ENCODE assay signal across 8 cellular contexts in genomic region chr12:46933947-46934346, GRCh38.
DNase-seq lines count a peak whose midpoint lies in the region; ATAC-seq and TF ChIP-seq lines count a peak whose summit lies in the region.

No MANE protein-coding gene starts in this region.

- TF ChIP-seq CTCF in dorsolateral prefrontal cortex (IDR thresholded peaks at IDR 0.05 in 54 of 56, conservative IDR thresholded peaks at IDR 0.05 in 2 of 56; ENCODE audit: low read depth in 1 of 56, partially characterized antibody in 56 of 56) = peak in 55 of 56 donors; percentile 24 to 79 (median 53)

- H2BK15ac ChIP-seq in mesendoderm (replicated peaks; ENCODE audit: low read depth) = no peak overlapping the region

- H3K4ac ChIP-seq in mesendoderm (ENCODE audit: low read depth, low read length) = no peak overlapping the region

- no peak overlapping the region for H4K8ac ChIP-seq in mesendoderm (ENCODE audit: low read depth, low read length)

- WGBS in mesendoderm (ENCODE audit: extremely low coverage, insufficient coverage, low lambda C conversion rate) = no CpG with 5 or more reads among the region's 1 CpG

- H3K18ac ChIP-seq in mesendoderm (ENCODE audit: low read length) = no peak overlapping the region

- H3K9ac ChIP-seq in mesendoderm (ENCODE audit: low read length) = no peak overlapping the region

- no peak overlapping the region for H3K56ac ChIP-seq in mesendoderm (ENCODE audit: low read length)

- no peak overlapping the region for H2BK120ac ChIP-seq in mesendoderm (ENCODE audit: low read depth, low read length)

- no peaks in the 10 kb centered on the region for H3K27me3 ChIP-seq in dorsolateral prefrontal cortex
- H3K27me3 ChIP-seq in mesendoderm (ENCODE audit: insufficient read depth, low read length, poor library complexity) = no peaks in the 10 kb centered on the region

- no peak overlapping the region for H3K23ac ChIP-seq in mesendoderm (ENCODE audit: low read length)

- no peak overlapping the region for H3K4me2 ChIP-seq in mesendoderm (ENCODE audit: low read length)

- DNase-seq in SHP77 (lab: John Stamatoyannopoulos, UW) (peak; percentile 8 to 35), SHP77 treated with DMSO at 0.1 percent for 48 hours (lab: John Stamatoyannopoulos, UW) (no peak), NOMO-1 treated with DMSO at 0.1 percent for 48 hours (lab: John Stamatoyannopoulos, UW; ENCODE audit: unreplicated experiment) (peak; percentile 50), dorsolateral prefrontal cortex (no peak), mesendoderm (peak; percentile 59), cerebellum (ENCODE audit: low spot score) (no peak)
- DNase-seq in stimulated activated CD4-positive, alpha-beta T cell treated with anti-CD3 and anti-CD28 coated beads, Interleukin-4, amount 100 ng/mL, for 24 hours = no peak

- H2AK5ac ChIP-seq in mesendoderm (ENCODE audit: low read length) = no peak overlapping the region

- H3K4me3 ChIP-seq in dorsolateral prefrontal cortex (no peak overlapping the region), mesendoderm (ENCODE audit: low read length) (no peak overlapping the region)

- H3K27ac ChIP-seq in dorsolateral prefrontal cortex (no peak overlapping the region), mesendoderm (ENCODE audit: low read depth, low read length) (no peak overlapping the region)

- no peaks in the 10 kb centered on the region for H3K79me2 ChIP-seq in mesendoderm (ENCODE audit: control insufficient read depth, insufficient read depth, low read length)

- no peaks in the 10 kb centered on the region for H3K36me3 ChIP-seq in mesendoderm (ENCODE audit: control insufficient read depth, insufficient read depth, low read length)

- ATAC-seq in GM19351 (IDR thresholded peaks at IDR 0.05; ENCODE audit: unreplicated experiment) = no peak

- no peaks in the 10 kb centered on the region for H3K4me1 ChIP-seq in mesendoderm (ENCODE audit: control insufficient read depth, low read depth, low read length)

- no peaks in the 10 kb centered on the region for H3K79me1 ChIP-seq in mesendoderm (ENCODE audit: low read length)

- intact Hi-C loops in dorsolateral prefrontal cortex (cut with DNase I) = loop anchor here in 1 of 2 donors (10.0 kb wide), 1 partner anchor 589 kb away; no protein-coding TSS in a partner anchor

- H2BK5ac ChIP-seq in mesendoderm (ENCODE audit: low read length) = no peak overlapping the region

- H4K5ac ChIP-seq in mesendoderm (ENCODE audit: low read length) = no peak overlapping the region

Comparison
In these comparisons a context has a peak if more than half of its experiments do, and no peak if none do; other contexts are left out.
1. DNase-seq: peak in SHP77 (2 of 2), NOMO-1 treated with DMSO at 0.1 percent for 48 hours (single experiment) and mesendoderm (single experiment); none in SHP77 treated with DMSO at 0.1 percent for 48 hours (single experiment), dorsolateral prefrontal cortex (0 of 10), cerebellum (single experiment) and stimulated activated CD4-positive, alpha-beta T cell treated with anti-CD3 and anti-CD28 coated beads, Interleukin-4, amount 100 ng/mL, for 24 hours (single experiment).